Comparison of ENCODE assay signal across 8 cellular contexts in the genomic region with DNA sequence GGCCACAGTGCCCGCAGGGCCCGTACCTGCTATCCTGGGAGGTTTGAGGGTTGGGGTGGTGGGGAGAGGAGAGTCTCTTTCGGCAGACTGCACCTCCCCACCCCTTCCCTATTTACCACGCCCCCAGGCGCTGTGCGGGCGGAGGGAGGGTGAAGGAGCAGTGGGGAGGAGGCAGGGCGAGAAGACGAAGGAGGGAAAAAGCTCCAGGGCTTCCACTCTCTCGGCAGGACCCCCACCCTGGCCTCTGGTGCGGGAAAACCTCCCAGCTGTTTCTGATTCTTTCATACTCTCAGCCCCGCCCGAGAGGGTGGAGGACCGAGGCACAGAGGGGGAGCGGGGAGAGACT. TPM values are rescaled to one million over a fixed set of nuclear protein-coding genes. Genes with fewer than 3 reads are reported as not detected.
DNase-seq lines count a peak whose midpoint lies in the region; ATAC-seq and TF ChIP-seq lines count a peak whose summit lies in the region.

No MANE protein-coding gene starts in this region.

- TF ChIP-seq CTCF in Peyer's patch (IDR thresholded peaks at IDR 0.05) (no peak), vagina (IDR thresholded peaks at IDR 0.05) (no peak)

- H3K4me3 ChIP-seq in Peyer's patch (peak overlapping the region; percentile 45 to 75 (median 64)), muscle layer of duodenum (ENCODE audit: low read depth in 1 of 2, low read length in 2 of 2) (peak overlapping the region; percentile 54 to 72), vagina (peak overlapping the region; percentile 67 to 83)

- peaks cover 2% of the 10 kb centered on the region for H3K36me3 Mint-ChIP-seq in central memory CD8-positive, alpha-beta T cell (ENCODE audit: insufficient read depth)

- ATAC-seq in central memory CD8-positive, alpha-beta T cell (replicated peaks; ENCODE audit: extremely low read depth, poor library complexity, severe bottlenecking) = no peak
- ATAC-seq in HG02763 (IDR thresholded peaks at IDR 0.05; ENCODE audit: unreplicated experiment) (no peak), HG03159 (IDR thresholded peaks at IDR 0.05; ENCODE audit: unreplicated experiment) (no peak)

- DNase-seq in Peyer's patch (no peak), vagina (ENCODE audit: extremely low spot score in 2 of 2) (no peak), HuH-7.5 (ENCODE audit: low spot score) (no peak)
- no peak for DNase-seq in central memory CD8-positive, alpha-beta T cell (ENCODE audit: low spot score in 2 of 2)

- no peaks in the 10 kb centered on the region for H3K9me3 Mint-ChIP-seq in central memory CD8-positive, alpha-beta T cell

- H3K9ac ChIP-seq in ES-I3 (ENCODE audit: low read depth, low read length) = peak overlapping the region; percentile 69; the same call in 1 of the 2 replicates

- H3K36me3 ChIP-seq in ES-I3 (ENCODE audit: insufficient read depth, low read length) = no peaks in the 10 kb centered on the region
- H3K36me3 ChIP-seq in Peyer's patch = no peaks in the 10 kb centered on the region
- H3K36me3 ChIP-seq in muscle layer of duodenum (ENCODE audit: control insufficient read depth in 1 of 2, insufficient read depth in 2 of 2, low read length in 2 of 2) = no peaks in the 10 kb centered on the region
- no peaks in the 10 kb centered on the region for H3K36me3 ChIP-seq in vagina

- TF ChIP-seq POLR2A in Peyer's patch (IDR thresholded peaks at IDR 0.05) = no peak
- no peak for TF ChIP-seq POLR2A in vagina (IDR thresholded peaks at IDR 0.05)

- peak overlapping the region in 1 of 4 donors; percentile 76 for H3K27ac ChIP-seq in Peyer's patch
- no peak overlapping the region for H3K27ac ChIP-seq in muscle layer of duodenum (ENCODE audit: low read length)
- peak overlapping the region; percentile 79 for H3K27ac ChIP-seq in vagina

- H3K9me3 ChIP-seq in ES-I3 (ENCODE audit: control insufficient read depth, insufficient read depth, low read length) (no peaks in the 10 kb centered on the region), Peyer's patch (no peaks in the 10 kb centered on the region), muscle layer of duodenum (ENCODE audit: control insufficient read depth in 1 of 2, low read length in 2 of 2) (no peaks in the 10 kb centered on the region), vagina (no peaks in the 10 kb centered on the region)

- peaks cover 34% of the 10 kb centered on the region for H3K27me3 Mint-ChIP-seq in central memory CD8-positive, alpha-beta T cell

- H3K4me1 Mint-ChIP-seq in central memory CD8-positive, alpha-beta T cell = peaks cover 7% of the 10 kb centered on the region

- no peak overlapping the region for H3K27ac Mint-ChIP-seq in central memory CD8-positive, alpha-beta T cell (ENCODE audit: low read depth)

- H3K27me3 ChIP-seq in Peyer's patch (peaks cover 0 to 9% of the 10 kb centered on the region in 2 donors), muscle layer of duodenum (ENCODE audit: low read depth, low read length) (peaks cover 22% of the 10 kb centered on the region), vagina (no peaks in the 10 kb centered on the region)

- H3K4me1 ChIP-seq in ES-I3 (ENCODE audit: insufficient read depth, low read length) = peaks cover 25% of the 10 kb centered on the region
- peaks cover 6 to 23% (median 9%) of the 10 kb centered on the region in 4 donors for H3K4me1 ChIP-seq in Peyer's patch
- peaks cover 4 to 11% of the 10 kb centered on the region in 2 donors for H3K4me1 ChIP-seq in muscle layer of duodenum (ENCODE audit: control insufficient read depth in 1 of 2, insufficient read depth in 2 of 2, low read length in 2 of 2)
- peaks cover 37% of the 10 kb centered on the region for H3K4me1 ChIP-seq in vagina

- intact Hi-C loops in vagina (cut with DNase I) = no loop called here

- peak overlapping the region; percentile 84 for H3K4me3 Mint-ChIP-seq in central memory CD8-positive, alpha-beta T cell

RNA-seq across cellular contexts. Expression of gene WNT2B, which starts 0.9 kb away (rescaled TPM):
- 10 to 100 TPM in 3 of 4 donors, 1 to 10 TPM in 1; 5.8 to 15.0 (median 13.9) TPM for total RNA-seq in Peyer's patch
- 16.0 TPM for total RNA-seq in vagina
